Comparison of ENCODE assay signal across 8 cellular contexts in the genomic region with DNA sequence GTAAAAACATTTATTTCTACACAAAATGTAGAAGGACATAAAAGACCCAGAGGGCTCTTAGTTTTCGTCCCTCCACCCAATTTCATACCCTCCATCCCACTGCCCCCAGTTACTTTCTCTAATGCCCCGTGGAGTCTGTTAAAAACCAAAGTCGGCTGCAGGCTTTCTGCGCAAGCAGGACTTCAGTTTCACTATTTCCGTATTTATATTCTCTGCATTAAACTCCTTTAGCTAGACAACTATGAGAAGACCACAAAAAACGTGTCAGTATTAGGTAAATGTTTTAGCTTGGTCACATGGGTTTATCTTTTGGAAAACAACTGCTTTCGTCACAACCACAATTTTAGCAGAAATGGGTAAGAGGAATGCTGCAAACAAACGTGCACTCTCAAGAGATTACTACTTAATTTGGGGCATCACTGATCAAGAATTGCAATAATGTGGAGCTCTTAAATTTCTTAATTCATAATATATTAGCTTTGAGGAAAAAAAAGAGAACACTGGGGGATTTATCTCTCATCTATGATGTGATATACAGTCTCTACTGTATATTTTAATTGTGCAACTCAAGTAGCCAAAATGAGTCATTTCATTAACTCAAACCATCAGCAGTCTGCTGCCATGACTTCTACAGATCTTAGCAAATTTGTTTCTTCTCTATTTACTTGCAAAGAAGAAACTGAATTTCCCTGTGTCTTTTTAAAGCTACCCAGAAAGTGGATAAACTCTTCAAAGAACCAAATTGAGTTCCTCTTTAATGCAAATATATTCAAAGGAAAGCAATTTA. TPM values are rescaled to one million over a fixed set of nuclear protein-coding genes. Genes with fewer than 3 reads are reported as not detected.
DNase-seq lines count a peak whose midpoint lies in the region; ATAC-seq, FAIRE-seq and TF ChIP-seq lines count a peak whose summit lies in the region.

No MANE protein-coding gene starts in this region.

- H3K4me1 ChIP-seq in BLaER1 = peaks cover 53% of the 10 kb centered on the region
- peaks cover 0 to 2% (median 1%) of the 10 kb centered on the region in 4 experiments; a peak in 3 of 7 replicates for H3K4me1 ChIP-seq in H1 (replicated peaks in 1 of 4; ENCODE audit: control insufficient read depth in 3 of 4, insufficient read depth in 4 of 4, low read length in 3 of 4)

- H3K36me3 Mint-ChIP-seq in T-cell (peaks cover 14% of the 10 kb centered on the region), natural killer cell (no peaks in the 10 kb centered on the region)

- peak in 29 of 34 experiments; percentile 3 to 59 (median 24) for DNase-seq in T-cell
- DNase-seq in H1 (ENCODE audit: low read depth in 1 of 2, low spot score in 2 of 2) = no peak
- no peak for DNase-seq in natural killer cell
- no peak for DNase-seq in DMS79 (lab: John Stamatoyannopoulos, UW)
- DNase-seq in COR-L47 (lab: John Stamatoyannopoulos, UW) = no peak

- WGBS in H1 (ENCODE audit: extremely low coverage in 1 of 2, insufficient coverage in 1 of 2, insufficient read length in 1 of 2, insufficient replicate concordance in 2 of 2, low coverage in 1 of 2, low lambda C conversion rate in 2 of 2, missing lambda C conversion rate in 1 of 2), 2 experiments = 41% methylated on average over 8 of the region's 8 CpGs; no CpG with 5 or more reads in 1 of the 2 experiments

- TF ChIP-seq POLR2A in H1 (IDR thresholded peaks at IDR 0.05; ENCODE audit: control extremely low read depth in 1 of 2, low read depth in 2 of 2, low read length in 2 of 2) = no peak

- no peaks in the 10 kb centered on the region for H3K9me3 ChIP-seq in BLaER1
- no peaks in the 10 kb centered on the region for H3K9me3 ChIP-seq in H1 (ENCODE audit: insufficient read depth in 2 of 2, low read depth in 1 of 2, low read length in 1 of 2)

- H4K20me1 ChIP-seq in BLaER1 = peaks cover 38% of the 10 kb centered on the region
- H4K20me1 ChIP-seq in H1 (replicated peaks in 1 of 2; ENCODE audit: control insufficient read depth in 1 of 2, insufficient read depth in 2 of 2, low read length in 2 of 2) = no peaks in the 10 kb centered on the region

- H3K27me3 Mint-ChIP-seq in T-cell (no peaks in the 10 kb centered on the region), natural killer cell (ENCODE audit: low read depth in 2 of 2) (peaks cover 0 to 2% of the 10 kb centered on the region in 2 donors)

- H3K27ac Mint-ChIP-seq in T-cell (peak overlapping the region; percentile 99 to 100), natural killer cell (peak overlapping the region; percentile 94 to 95)

- intact Hi-C loops in natural killer cell (cut with micrococcal nuclease) = no loop called here

- CTCF ChIA-PET in T-cell (lab: Charles Lee) (interaction anchor here in 1 of 2 donors (1.1 kb wide), 1 partner anchor 168 kb away, joined by 3 read pairs; no protein-coding TSS in a partner anchor), H1 (lab: Charles Lee; ENCODE audit: partially characterized antibody) (interaction anchor here (0.8 to 2.0 kb wide), 2 partner anchors 131 to 133 kb away, joined by 4 to 8 read pairs; no protein-coding TSS in a partner anchor)

- H3K9me3 Mint-ChIP-seq in T-cell (no peaks in the 10 kb centered on the region), natural killer cell (no peaks in the 10 kb centered on the region)

- POLR2A ChIA-PET in T-cell (lab: Charles Lee) = interaction anchor here in 1 of 2 donors (0.6 to 0.7 kb wide), 3 partner anchors 17 to 1172 kb away, joined by 3 to 4 read pairs (median 3); no protein-coding TSS in a partner anchor
- POLR2A ChIA-PET in H1 (lab: Charles Lee; ENCODE audit: partially characterized antibody) = no interaction called here

- H3K9ac ChIP-seq in BLaER1 = peak overlapping the region; percentile 92
- peak overlapping the region in 2 of 4 experiments; percentile 31 to 82; a peak in 3 of 7 replicates for H3K9ac ChIP-seq in H1 (replicated peaks in 1 of 4; ENCODE audit: extremely low read depth in 1 of 4, low read depth in 3 of 4, low read length in 3 of 4)

- H3K56ac ChIP-seq in H1 (replicated peaks; ENCODE audit: insufficient read length, low read depth, low read length) = no peak overlapping the region

- no peaks in the 10 kb centered on the region for H3K27me3 ChIP-seq in BLaER1
- H3K27me3 ChIP-seq in H1 (replicated peaks in 1 of 4; ENCODE audit: control insufficient read depth in 3 of 4, extremely low read depth in 1 of 4, insufficient read depth in 3 of 4, low read length in 3 of 4) = no peaks in the 10 kb centered on the region

- no peak overlapping the region for H3K14ac ChIP-seq in H1 (ENCODE audit: insufficient read length)

- H2BK5ac ChIP-seq in H1 (ENCODE audit: low read depth, low read length) = no peak overlapping the region; the same call in 1 of the 2 replicates

- H3K4me2 ChIP-seq in BLaER1 = peak overlapping the region; percentile 81
- peak overlapping the region; percentile 62 to 99 for H3K4me2 ChIP-seq in H1 (ENCODE audit: insufficient read depth in 1 of 2, low read depth in 2 of 2, low read length in 2 of 2)

- no peak overlapping the region for H3K23ac ChIP-seq in H1 (ENCODE audit: insufficient read length)

- peak; percentile 32 for ATAC-seq in GM19035 (IDR thresholded peaks at IDR 0.05; ENCODE audit: unreplicated experiment)
- ATAC-seq in HG03139 (IDR thresholded peaks at IDR 0.05; ENCODE audit: unreplicated experiment) = peak; percentile 7
- peak; percentile 7 to 64 (median 13) for ATAC-seq in T-cell (replicated peaks in 1 of 4)
- peak; percentile 22 to 41 (median 23) for ATAC-seq in natural killer cell

- H2BK20ac ChIP-seq in H1 (ENCODE audit: low read length) = no peak overlapping the region

- no peaks in the 10 kb centered on the region for H3K79me1 ChIP-seq in H1 (ENCODE audit: low read depth, low read length)

- peaks cover 0 to 25% of the 10 kb centered on the region in 2 experiments; a peak in 2 of 4 replicates for H3K79me2 ChIP-seq in H1 (ENCODE audit: control insufficient read depth in 1 of 2, insufficient read depth in 2 of 2, low read length in 2 of 2)

- no peak overlapping the region for H3K18ac ChIP-seq in H1 (ENCODE audit: extremely low read depth, low read length)

- no peak overlapping the region for H2BK120ac ChIP-seq in H1 (replicated peaks; ENCODE audit: low read depth, low read length)

- H3K4me1 Mint-ChIP-seq in T-cell = peaks cover 49 to 51% (median 50%) of the 10 kb centered on the region in 3 donors
- H3K4me1 Mint-ChIP-seq in natural killer cell = peaks cover 50 to 51% of the 10 kb centered on the region in 2 donors

- no peak overlapping the region for H4K8ac ChIP-seq in H1 (ENCODE audit: extremely low read depth, insufficient read depth, low read length)

- peaks cover 11% of the 10 kb centered on the region; the same call in 1 of the 2 replicates for H3K23me2 ChIP-seq in H1 (ENCODE audit: low read depth, low read length)

- H2BK12ac ChIP-seq in H1 (ENCODE audit: low read depth, low read length) = no peak overlapping the region

- H3K4me3 Mint-ChIP-seq in T-cell = peak overlapping the region; percentile 86 to 95 (median 94)
- peak overlapping the region; percentile 96 for H3K4me3 Mint-ChIP-seq in natural killer cell

- peak overlapping the region; percentile 81 for H2AFZ ChIP-seq in H1 (ENCODE audit: low read length)

- H3K4ac ChIP-seq in H1 (replicated peaks; ENCODE audit: insufficient read length, low read depth, low read length) = peak overlapping the region; percentile 14

- H2AK5ac ChIP-seq in H1 (ENCODE audit: low read depth, low read length) = no peak overlapping the region

- no peak for TF ChIP-seq EP300 in H1 (IDR thresholded peaks at IDR 0.05; ENCODE audit: borderline replicate concordance in 1 of 2, low read depth in 2 of 2, low read length in 2 of 2)

- no peak overlapping the region for H4K5ac ChIP-seq in H1 (ENCODE audit: insufficient read length, low read depth, low read length)

- TF ChIP-seq RAD21 in H1 (IDR thresholded peaks at IDR 0.05 in 1 of 2, conservative IDR thresholded peaks at IDR 0.05 in 1 of 2; ENCODE audit: low read depth in 2 of 2, low read length in 2 of 2) = no peak

- TF ChIP-seq CTCF in H1 (IDR thresholded peaks at IDR 0.05; ENCODE audit: control extremely low read depth in 1 of 3, insufficient read depth in 1 of 3, low read depth in 1 of 3, low read length in 3 of 3) (no peak), natural killer cell (IDR thresholded peaks at IDR 0.05) (no peak)

- no peaks in the 10 kb centered on the region for H3K36me3 ChIP-seq in BLaER1
- H3K36me3 ChIP-seq in H1 (ENCODE audit: control insufficient read depth in 2 of 4, insufficient read depth in 4 of 4, low read length in 3 of 4) = no peaks in the 10 kb centered on the region

- H3K4me3 ChIP-seq in BLaER1 (peak overlapping the region; percentile 92), H1 (ENCODE audit: extremely low read depth in 1 of 4, insufficient read depth in 2 of 4, low read depth in 3 of 4, low read length in 4 of 4) (peak overlapping the region; percentile 64 to 85 (median 75))

- no peak overlapping the region for H2BK15ac ChIP-seq in H1 (ENCODE audit: low read length)

- FAIRE-seq in H1 (lab: Jason Lieb, UNC) = no peak

- H3K27ac ChIP-seq in BLaER1 (peak overlapping the region; percentile 90), H1 (ENCODE audit: low read depth, low read length) (no peak overlapping the region)

- peak overlapping the region; percentile 91 for H4K91ac ChIP-seq in H1 (replicated peaks; ENCODE audit: insufficient read length, low read length)

TF ChIP-seq in H1, 55 proteins besides CTCF, POLR2A, EP300 and RAD21 (continues in another document):
- TF ChIP-seq CHD1 (IDR thresholded peaks at IDR 0.05; ENCODE audit: low read depth, low read length) = no peak
- TF ChIP-seq HDAC2 (IDR thresholded peaks at IDR 0.05; ENCODE audit: borderline replicate concordance in 1 of 2, low read depth in 2 of 2, low read length in 2 of 2) = no peak
- no peak for TF ChIP-seq SP2 (IDR thresholded peaks at IDR 0.05; ENCODE audit: low read length)
- no peak for TF ChIP-seq CTBP2 (IDR thresholded peaks at IDR 0.05; ENCODE audit: borderline replicate concordance, insufficient read depth, insufficient read length, low read length)
- TF ChIP-seq POU5F1 (IDR thresholded peaks at IDR 0.05; ENCODE audit: low read depth, low read length) = no peak
- TF ChIP-seq EZH2 (IDR thresholded peaks at IDR 0.05; ENCODE audit: low read depth, low read length, severe bottlenecking) = no peak
- TF ChIP-seq TBP (IDR thresholded peaks at IDR 0.05; ENCODE audit: low read depth, low read length) = no peak

RNA-seq across cellular contexts. Expression of a gene that starts 0.7 kb away (rescaled TPM):
- 10 to 100 TPM; 14.2 to 38.7 (median 16.1) TPM for total RNA-seq in T-cell
- 6.7 and 6.8 TPM in 2 replicates for total RNA-seq in H1 (2021; fragmentation: NEBNext Ultra II Directional; extraction: Animal tissue kit (Norgen Biotek cat#: 25700))
- 4.3 and 4.4 TPM in 2 replicates for polyA plus RNA-seq in H1 (2011; rRNA removed)
- 6.2 TPM for polyA plus RNA-seq in H1 (2011; cell fraction: cytosol; rRNA removed)
- 4.6 TPM for polyA plus RNA-seq in H1 (2011; cell fraction: nucleus; rRNA removed)
- 4.3 to 5.8 TPM (median 4.5 TPM) in 4 replicates for polyA plus RNA-seq in H1 (2012, experiment 1 of 2)
- 4.5 TPM for polyA plus RNA-seq in H1 (2012, experiment 2 of 2)
- polyA plus RNA-seq in H1 (2013, experiment 1 of 2) = 8.6 TPM
- polyA plus RNA-seq in H1 (2013, experiment 2 of 2) = 9.6 TPM
- polyA minus RNA-seq in H1 (2011; rRNA and poly(A)+ RNA removed) = 3.2 and 3.7 TPM in 2 replicates
- polyA minus RNA-seq in H1 (2011; cell fraction: cytosol; rRNA and poly(A)+ RNA removed) = 3.3 TPM
- polyA minus RNA-seq in H1 (2011; cell fraction: nucleus; rRNA and poly(A)+ RNA removed) = 4.4 TPM
- 10 to 100 TPM; 20.6 to 28.0 (median 22.0) TPM for total RNA-seq in natural killer cell

Comparison
In these comparisons a context has a peak if more than half of its experiments do, and no peak if none do; other contexts are left out.
1. DNase-seq: peak in T-cell (29 of 34); none in H1 (0 of 2), natural killer cell (single experiment), DMS79 (single experiment) and COR-L47 (single experiment).
2. Peak in every context shown above with its lines, with median percentiles within 50 percentile points of each other: ATAC-seq.